In genomic region chr15:28854578-28854977, GRCh38 we compare ENCODE assay signal across 15 cellular contexts. TPM values are rescaled to one million over a fixed set of nuclear protein-coding genes. Genes with fewer than 3 reads are reported as not detected.
"Had no signal": no experiment of that assay in that cellular context is flagged by ENCODE, and none has a peak within 500 bp of the region (broad histone marks: within the 10 kb centered on the region; RNA-seq: fewer than 3 reads in every experiment).

No MANE protein-coding gene starts in this region.

RNA-seq across cellular contexts. Expression of gene GOLGA6L7, which starts 6.1 kb away (rescaled TPM):
- total RNA-seq: activated B cell treated with CpG ODN at 0.5 μM for 24 hours; activated CD4-positive, alpha-beta memory T cell treated with anti-CD3 and anti-CD28 coated beads for 36 hours; activated CD4-positive, alpha-beta memory T cell treated with anti-CD3 and anti-CD28 coated beads, Interleukin-2, amount 10 ng/mL, durations not matched to agents 7 days and 5 days; activated CD4-positive, alpha-beta T cell treated with anti-CD3 and anti-CD28 coated beads for 36 hours; activated CD4-positive, alpha-beta T cell treated with anti-CD3 and anti-CD28 coated beads, Interleukin-2, amount 10 ng/mL, durations not matched to agents 24 days and 14 days; activated CD4-positive, alpha-beta T cell treated with anti-CD3 and anti-CD28 coated beads, Interleukin-2, amount 10 ng/mL, durations not matched to agents 7 days and 5 days; activated CD8-positive, alpha-beta memory T cell treated with anti-CD3 and anti-CD28 coated beads for 36 hours; activated CD8-positive, alpha-beta memory T cell treated with anti-CD3 and anti-CD28 coated beads, Interleukin-2, amount 10 ng/mL, durations not matched to agents 7 days and 5 days; activated CD8-positive, alpha-beta T cell treated with anti-CD3 and anti-CD28 coated beads for 36 hours; activated CD8-positive, alpha-beta T cell treated with anti-CD3 and anti-CD28 coated beads, Interleukin-2, amount 10 ng/mL, durations not matched to agents 7 days and 5 days; T-cell; T-helper 1 cell treated with Interleukin-12 subunit alpha and Interleukin-12 subunit beta and Interleukin-4 antibody, amounts not matched to agents 30 ng/mL and 1 ng/mL, for 36 hours; T-helper 17 cell; T-helper 2 cell treated with Interferon-gamma antibody and Interleukin-4, amounts not matched to agents 100 ng/mL and 5 ng/mL, for 36 hours; WTC11 had no signal

RNA-seq across cellular contexts. Expression of gene APBA2, which starts 31.2 kb away (rescaled TPM):
- total RNA-seq: activated B cell treated with CpG ODN at 0.5 μM for 24 hours had no signal
